In the genomic region with DNA sequence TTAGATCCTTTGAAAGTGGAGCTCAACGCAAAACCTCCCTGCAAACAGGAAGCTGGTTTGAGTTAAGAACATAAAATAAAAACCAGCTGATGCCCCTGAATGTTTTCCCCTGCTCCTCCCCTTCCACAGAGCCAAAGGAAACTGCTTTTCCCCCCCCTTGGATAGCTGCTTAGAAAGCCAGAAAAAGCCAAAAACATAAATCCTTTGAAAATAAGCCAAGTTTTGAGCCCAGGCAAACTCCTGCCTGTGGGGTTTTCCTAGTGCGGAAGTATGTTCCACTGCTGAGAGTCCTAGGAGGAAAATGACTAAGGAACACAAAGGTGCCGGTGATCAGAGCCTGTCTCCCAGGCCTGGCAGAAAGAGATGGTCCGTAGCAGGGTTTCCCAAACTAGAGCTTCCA, we compare ENCODE assay signal across 13 cellular contexts. TPM values are rescaled to one million over a fixed set of nuclear protein-coding genes. Genes with fewer than 3 reads are reported as not detected.
DNase-seq lines count a peak whose midpoint lies in the region; TF ChIP-seq lines count a peak whose summit lies in the region.
"Had no signal": no experiment of that assay in that cellular context is flagged by ENCODE, and none has a peak within 500 bp of the region (broad histone marks: within the 10 kb centered on the region; RNA-seq: fewer than 3 reads in every experiment).

No MANE protein-coding gene starts in this region.

- TF ChIP-seq CTCF in A673 (conservative IDR thresholded peaks at IDR 0.05; ENCODE audit: low read depth, low read length): no peak
- no peak for TF ChIP-seq CTCF in neural progenitor cell (IDR thresholded peaks at IDR 0.05)

- H3K4me2 ChIP-seq in neural progenitor cell: no peak overlapping the region

- peaks cover 8% of the 10 kb centered on the region for H3K36me3 Mint-ChIP-seq in neural progenitor cell

- peak overlapping the region; percentile 74 for H3K27ac Mint-ChIP-seq in neural progenitor cell
- H3K27ac Mint-ChIP-seq: CD4-positive, alpha-beta T cell had no signal

- H3F3A ChIP-seq in neural progenitor cell (ENCODE audit: low read depth): no peaks in the 10 kb centered on the region

- H3K9me3 ChIP-seq in A673 (ENCODE audit: low read depth, low read length, poor library complexity, severe bottlenecking): no peaks in the 10 kb centered on the region
- no peaks in the 10 kb centered on the region for H3K9me3 ChIP-seq in esophagus (ENCODE audit: control insufficient read depth in 2 of 2, insufficient read depth in 1 of 2, low read depth in 1 of 2, low read length in 1 of 2)
- no peaks in the 10 kb centered on the region for H3K9me3 ChIP-seq in neural progenitor cell (ENCODE audit: low read depth)
- H3K9me3 ChIP-seq: heart right ventricle, neutrophil had no signal

- CTCF ChIA-PET in A673 (lab: Charles Lee): no interaction called here

- H3K79me2 ChIP-seq in neural progenitor cell (ENCODE audit: low read depth): no peaks in the 10 kb centered on the region

- 19 to 45% methylated on average over 4 of the region's 4 CpGs for WGBS in esophagus, 2 donors

- POLR2A ChIA-PET in A673 (lab: Charles Lee; ENCODE audit: low non-redundant PET): interaction anchor here (0.7 kb wide), 1 partner anchor 24 kb away, joined by 3 read pairs; no protein-coding TSS in a partner anchor

- peak; percentile 53 for DNase-seq in A673 (ENCODE audit: low spot score)
- DNase-seq in M059J (ENCODE audit: low read depth): peak; percentile 56
- DNase-seq in neural progenitor cell (ENCODE audit: low spot score): no peak
- DNase-seq in NCI-H524 (lab: John Stamatoyannopoulos, UW): no peak
- DNase-seq in activated CD4-positive, CD25-positive, alpha-beta regulatory T cell treated with anti-CD3 and anti-CD28 coated beads, Interleukin-2, amount 50 U/mL, for 72 hours: no peak
- no peak for DNase-seq in NCI-H2196 (lab: John Stamatoyannopoulos, UW; ENCODE audit: unreplicated experiment)
- DNase-seq in GDM1 (lab: John Stamatoyannopoulos, UW): no peak
- DNase-seq: CD4-positive, alpha-beta T cell; heart right ventricle; NCI-H2029 treated with DMSO at 0.1 percent for 48 hours; SHP77 treated with DMSO at 0.1 percent for 48 hours had no signal

- no TSS peak for BruUV-seq in A673 (replicated peaks; lab: Mats Ljungman, UMichigan)

- H3K9me3 Mint-ChIP-seq in neural progenitor cell: no peaks in the 10 kb centered on the region
- H3K9me3 Mint-ChIP-seq: CD4-positive, alpha-beta T cell had no signal

- H3K4me3 Mint-ChIP-seq in neural progenitor cell: no peak overlapping the region

- peaks cover 17% of the 10 kb centered on the region for H3K4me1 Mint-ChIP-seq in neural progenitor cell

- H3K9ac ChIP-seq in neural progenitor cell: no peak overlapping the region

- H3K4me1 ChIP-seq in A673 (ENCODE audit: insufficient read depth, low read length, poor library complexity, severe bottlenecking) (peaks cover 36% of the 10 kb centered on the region), esophagus (ENCODE audit: control insufficient read depth in 2 of 2, insufficient read depth in 2 of 2, low read length in 1 of 2) (peaks cover 0 to 3% of the 10 kb centered on the region in 2 donors), neural progenitor cell (no peaks in the 10 kb centered on the region)

- peaks cover 2% of the 10 kb centered on the region for H3K36me3 ChIP-seq in A673 (ENCODE audit: insufficient read depth, low read length, poor library complexity, severe bottlenecking)
- peaks cover 0 to 8% of the 10 kb centered on the region in 2 donors for H3K36me3 ChIP-seq in esophagus (ENCODE audit: control insufficient read depth in 2 of 2, insufficient read depth in 2 of 2, low read length in 1 of 2)
- no peaks in the 10 kb centered on the region for H3K36me3 ChIP-seq in neural progenitor cell
- H3K36me3 ChIP-seq: neutrophil had no signal

- no peak overlapping the region for H3K4me3 ChIP-seq in A673 (ENCODE audit: low read depth, low read length, poor library complexity, severe bottlenecking)
- no peak overlapping the region for H3K4me3 ChIP-seq in esophagus (ENCODE audit: low read depth in 1 of 2, low read length in 2 of 2)
- no peak overlapping the region for H3K4me3 ChIP-seq in neural progenitor cell
- H3K4me3 ChIP-seq: heart right ventricle had no signal

- peaks cover 15% of the 10 kb centered on the region for H4K20me1 ChIP-seq in neural progenitor cell (ENCODE audit: low read depth)

- intact Hi-C loops in A673 (cut with micrococcal nuclease; ENCODE audit: unreplicated experiment): no loop called here

- H2AFZ ChIP-seq in neural progenitor cell (replicated peaks): no peak overlapping the region

- peaks cover 4% of the 10 kb centered on the region for H3K27me3 Mint-ChIP-seq in neural progenitor cell (ENCODE audit: insufficient read depth, low read depth)
- H3K27me3 Mint-ChIP-seq: CD4-positive, alpha-beta T cell had no signal

- H3K27me3 ChIP-seq in A673 (replicated peaks; ENCODE audit: insufficient read depth, low read depth, low read length, poor library complexity) (no peaks in the 10 kb centered on the region), esophagus (ENCODE audit: control insufficient read depth in 1 of 2, insufficient read depth in 2 of 2, low read length in 2 of 2) (no peaks in the 10 kb centered on the region), neural progenitor cell (no peaks in the 10 kb centered on the region)
- H3K27me3 ChIP-seq: heart right ventricle, neutrophil had no signal

- H3K27ac ChIP-seq in A673 (ENCODE audit: low read depth, low read length, poor library complexity, severe bottlenecking) (peak overlapping the region; percentile 52), esophagus (ENCODE audit: low read depth in 2 of 2, low read length in 1 of 2) (peak overlapping the region; percentile 6 to 20), neural progenitor cell (no peak overlapping the region)
- H3K27ac ChIP-seq: neutrophil had no signal

RNA-seq across cellular contexts. Expression of a gene that starts 22.2 kb away (rescaled TPM):
- total RNA-seq in A673 (2021) (29.3 and 30.7 TPM in 2 replicates), neural progenitor cell (ENCODE audit: low replicate concordance) (10.1 and 18.4 TPM in 2 replicates)
- total RNA-seq in M059J (2014; rRNA removed; shearing (Covaris generic)): 8.4 and 11.8 TPM in 2 replicates
- polyA plus RNA-seq in esophagus: 10 to 100 TPM; 11.9 to 57.3 TPM

RNA-seq across cellular contexts. Expression of a gene that starts 31.4 kb away (rescaled TPM):
- total RNA-seq in A673 (2021): 18.3 and 18.8 TPM in 2 replicates
- total RNA-seq in M059J (2014; rRNA removed; shearing (Covaris generic)): 7.9 and 11.4 TPM in 2 replicates
- 10 to 100 TPM; 27.9 to 39.4 TPM for polyA plus RNA-seq in esophagus
- total RNA-seq in neural progenitor cell (ENCODE audit: low replicate concordance): 13.4 and 18.3 TPM in 2 replicates

RNA-seq across cellular contexts. Expression of a gene that starts 42.2 kb away (rescaled TPM):
- total RNA-seq in A673 (2021) (7.4 and 12.0 TPM in 2 replicates), neural progenitor cell (ENCODE audit: low replicate concordance) (2.0 and 10.1 TPM in 2 replicates)
- 0.84 TPM in 1 of 2 replicates, not detected in the other for total RNA-seq in M059J (2014; rRNA removed; shearing (Covaris generic))
- polyA plus RNA-seq in esophagus: 10 to 100 TPM; 31.6 to 48.1 TPM

Comparison
In these comparisons a context has a peak if more than half of its experiments do, and no peak if none do; other contexts are left out.
1. DNase-seq: peak in A673 (single experiment) and M059J (single experiment); none in neural progenitor cell (single experiment), NCI-H524 (0 of 2), activated CD4-positive, CD25-positive, alpha-beta regulatory T cell treated with anti-CD3 and anti-CD28 coated beads, Interleukin-2, amount 50 U/mL, for 72 hours (single experiment), NCI-H2196 (single experiment) and GDM1 (single experiment).